In the genomic region with DNA sequence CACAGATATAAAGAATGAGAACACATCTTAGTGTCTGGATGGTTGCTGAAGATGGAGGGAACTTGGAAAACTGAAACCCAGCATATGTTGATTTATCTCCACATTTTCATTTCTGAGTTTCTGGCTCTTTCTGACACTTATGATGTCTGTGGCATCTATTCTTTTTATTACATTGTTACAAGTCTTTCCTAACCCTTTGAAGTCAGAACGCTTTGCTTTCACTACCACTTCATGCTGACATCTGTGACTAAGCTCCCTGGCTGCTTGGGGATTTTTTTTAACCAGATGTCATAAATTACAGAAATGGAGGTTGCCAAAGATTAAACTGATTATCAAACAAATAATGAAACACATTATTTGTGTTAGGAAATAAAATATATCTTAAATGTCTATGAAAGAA, we compare ENCODE assay signal across 9 cellular contexts.
DNase-seq lines count a peak whose midpoint lies in the region; ATAC-seq and TF ChIP-seq lines count a peak whose summit lies in the region.
"Had no signal": no experiment of that assay in that cellular context is flagged by ENCODE, and none has a peak within 500 bp of the region (broad histone marks: within the 10 kb centered on the region; RNA-seq: fewer than 3 reads in every experiment).

No MANE protein-coding gene starts in this region.

- H3K4me1 ChIP-seq in vagina: peaks cover 12% of the 10 kb centered on the region

- in situ Hi-C loops in GM13976 (cut with MboI; ENCODE audit: low sequenced_read_pairs, unreplicated experiment): no loop called here

- no peak for TF ChIP-seq CTCF in GM13976 (IDR thresholded peaks at IDR 0.05; ENCODE audit: borderline replicate concordance, control extremely low read depth, extremely low read depth, insufficient read depth, missing control alignments)
- TF ChIP-seq CTCF in vagina (IDR thresholded peaks at IDR 0.05): no peak

- no peaks in the 10 kb centered on the region for H3K36me3 ChIP-seq in vagina

- H3K27ac ChIP-seq in vagina: no peak overlapping the region

- no peaks in the 10 kb centered on the region for H3K9me3 ChIP-seq in vagina

- peak; percentile 42 for DNase-seq in GM13976 (ENCODE audit: low spot score)
- DNase-seq in RPMI7951 (ENCODE audit: low read depth): peak; percentile 85
- peak; percentile 91 for DNase-seq in kidney glomerular epithelial cell (lab: John Stamatoyannopoulos, UW)
- no peak for DNase-seq in vagina (ENCODE audit: extremely low spot score in 2 of 2)
- DNase-seq in stimulated activated CD4-positive, alpha-beta T cell treated with anti-CD3 and anti-CD28 coated beads, Interleukin-15, amount 100 ng/mL, for 24 hours: no peak
- DNase-seq in NCI-H1048 (lab: John Stamatoyannopoulos, UW): no peak
- DNase-seq: NCI-H1930 had no signal

- H3K4me3 ChIP-seq in vagina: no peak overlapping the region

- intact Hi-C loops in vagina (cut with DNase I): no loop called here

- no peak for TF ChIP-seq POLR2A in vagina (IDR thresholded peaks at IDR 0.05)

- H3K27me3 ChIP-seq in vagina: no peaks in the 10 kb centered on the region

- ATAC-seq in HG02678 (IDR thresholded peaks at IDR 0.05; ENCODE audit: unreplicated experiment): peak; percentile 63
- ATAC-seq in GM19328 (IDR thresholded peaks at IDR 0.05; ENCODE audit: unreplicated experiment): no peak

Comparison
In these comparisons a context has a peak if more than half of its experiments do, and no peak if none do; other contexts are left out.
1. DNase-seq: peak in GM13976 (single experiment), RPMI7951 (single experiment) and kidney glomerular epithelial cell (single experiment); none in vagina (0 of 2), stimulated activated CD4-positive, alpha-beta T cell treated with anti-CD3 and anti-CD28 coated beads, Interleukin-15, amount 100 ng/mL, for 24 hours (single experiment) and NCI-H1048 (single experiment).